ENCODE assay signal across 1 cellular context in the genomic region with DNA sequence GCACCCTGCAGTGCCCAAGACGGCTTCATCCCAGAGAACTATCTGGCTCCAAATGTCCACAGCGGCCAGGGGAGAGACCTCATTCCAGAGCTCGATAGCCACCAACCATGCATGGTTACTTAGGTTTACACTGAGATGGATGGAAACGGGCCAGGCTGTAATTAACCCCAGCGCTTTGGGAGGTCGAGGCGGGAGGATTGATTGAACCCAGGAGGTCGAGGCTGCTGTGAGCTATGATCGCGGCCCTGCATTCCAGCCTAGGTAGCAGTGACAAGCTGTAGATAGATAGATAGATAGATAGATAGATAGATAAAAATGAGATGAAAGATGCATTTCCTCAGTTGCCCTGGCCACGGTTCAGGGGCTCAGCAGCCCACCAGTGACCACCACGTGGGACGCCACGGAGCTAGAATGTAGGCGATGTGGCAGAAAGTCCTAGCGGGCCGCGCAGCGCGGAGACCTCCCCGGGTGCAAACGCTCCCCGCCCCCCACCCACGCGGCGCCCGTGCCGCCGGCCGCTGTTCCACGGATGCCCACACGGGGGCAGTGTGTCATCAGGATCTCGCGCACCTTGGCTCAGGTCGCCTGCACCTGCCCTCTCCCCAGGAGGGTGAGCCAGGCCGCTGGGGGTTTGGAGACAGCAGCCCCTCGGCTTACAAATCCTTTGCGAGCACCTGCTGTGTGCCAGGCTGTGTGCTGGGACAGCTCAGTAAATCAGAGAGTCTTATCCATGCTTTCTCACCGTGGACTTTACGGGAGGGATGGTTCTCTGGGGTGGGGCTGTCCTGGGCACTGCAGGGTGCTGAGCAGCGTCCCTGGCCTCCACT.
TF ChIP-seq lines count a peak whose summit lies in the region.

No MANE protein-coding gene starts in this region.

TF ChIP-seq in K562, 482 proteins besides CTCF, POLR2A, EP300 and RAD21 (continued from another document and continues in another):
- no peak; the same call in 1 of the 2 replicates for TF ChIP-seq NFIC (IDR thresholded peaks at IDR 0.05)
- peak; percentile 58; the same call in 1 of the 2 replicates for TF ChIP-seq ZEB2 (IDR thresholded peaks at IDR 0.05)
- no peak for TF ChIP-seq FOS (IDR thresholded peaks at IDR 0.05; ENCODE audit: extremely low read depth, insufficient read length)
- TF ChIP-seq CHD2 (IDR thresholded peaks at IDR 0.05; ENCODE audit: low read depth, low read length): peak; percentile 78
- TF ChIP-seq, protein P1, sequence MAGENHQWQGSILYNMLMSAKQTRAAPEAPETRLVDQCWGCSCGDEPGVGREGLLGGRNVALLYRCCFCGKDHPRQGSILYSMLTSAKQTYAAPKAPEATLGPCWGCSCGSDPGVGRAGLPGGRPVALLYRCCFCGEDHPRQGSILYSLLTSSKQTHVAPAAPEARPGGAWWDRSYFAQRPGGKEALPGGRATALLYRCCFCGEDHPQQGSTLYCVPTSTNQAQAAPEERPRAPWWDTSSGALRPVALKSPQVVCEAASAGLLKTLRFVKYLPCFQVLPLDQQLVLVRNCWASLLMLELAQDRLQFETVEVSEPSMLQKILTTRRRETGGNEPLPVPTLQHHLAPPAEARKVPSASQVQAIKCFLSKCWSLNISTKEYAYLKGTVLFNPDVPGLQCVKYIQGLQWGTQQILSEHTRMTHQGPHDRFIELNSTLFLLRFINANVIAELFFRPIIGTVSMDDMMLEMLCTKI (IDR thresholded peaks at IDR 0.05; ENCODE audit: partially characterized antibody): no peak
- TF ChIP-seq CREM (IDR thresholded peaks at IDR 0.05; ENCODE audit: low read depth): peak; percentile 45; the same call in 1 of the 2 replicates
- TF ChIP-seq, protein P2, sequence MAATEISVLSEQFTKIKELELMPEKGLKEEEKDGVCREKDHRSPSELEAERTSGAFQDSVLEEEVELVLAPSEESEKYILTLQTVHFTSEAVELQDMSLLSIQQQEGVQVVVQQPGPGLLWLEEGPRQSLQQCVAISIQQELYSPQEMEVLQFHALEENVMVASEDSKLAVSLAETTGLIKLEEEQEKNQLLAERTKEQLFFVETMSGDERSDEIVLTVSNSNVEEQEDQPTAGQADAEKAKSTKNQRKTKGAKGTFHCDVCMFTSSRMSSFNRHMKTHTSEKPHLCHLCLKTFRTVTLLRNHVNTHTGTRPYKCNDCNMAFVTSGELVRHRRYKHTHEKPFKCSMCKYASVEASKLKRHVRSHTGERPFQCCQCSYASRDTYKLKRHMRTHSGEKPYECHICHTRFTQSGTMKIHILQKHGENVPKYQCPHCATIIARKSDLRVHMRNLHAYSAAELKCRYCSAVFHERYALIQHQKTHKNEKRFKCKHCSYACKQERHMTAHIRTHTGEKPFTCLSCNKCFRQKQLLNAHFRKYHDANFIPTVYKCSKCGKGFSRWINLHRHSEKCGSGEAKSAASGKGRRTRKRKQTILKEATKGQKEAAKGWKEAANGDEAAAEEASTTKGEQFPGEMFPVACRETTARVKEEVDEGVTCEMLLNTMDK (IDR thresholded peaks at IDR 0.05; ENCODE audit: borderline replicate concordance, insufficient read depth, low read depth, low read length, poor library complexity, severe bottlenecking): peak; percentile 25
- TF ChIP-seq CREB1 (IDR thresholded peaks at IDR 0.05): no peak
- peak; percentile 43; the same call in 1 of the 2 replicates for TF ChIP-seq CREB1 (CRISPR knock-in tag; IDR thresholded peaks at IDR 0.05)
- TF ChIP-seq, protein P3, sequence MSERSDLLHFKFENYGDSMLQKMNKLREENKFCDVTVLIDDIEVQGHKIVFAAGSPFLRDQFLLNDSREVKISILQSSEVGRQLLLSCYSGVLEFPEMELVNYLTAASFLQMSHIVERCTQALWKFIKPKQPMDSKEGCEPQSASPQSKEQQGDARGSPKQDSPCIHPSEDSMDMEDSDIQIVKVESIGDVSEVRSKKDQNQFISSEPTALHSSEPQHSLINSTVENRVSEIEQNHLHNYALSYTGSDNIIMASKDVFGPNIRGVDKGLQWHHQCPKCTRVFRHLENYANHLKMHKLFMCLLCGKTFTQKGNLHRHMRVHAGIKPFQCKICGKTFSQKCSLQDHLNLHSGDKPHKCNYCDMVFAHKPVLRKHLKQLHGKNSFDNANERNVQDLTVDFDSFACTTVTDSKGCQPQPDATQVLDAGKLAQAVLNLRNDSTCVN (CRISPR knock-in tag; IDR thresholded peaks at IDR 0.05): no peak
- peak; percentile 41 for TF ChIP-seq PRPF4 (IDR thresholded peaks at IDR 0.05; ENCODE audit: insufficient read depth, low read depth, low read length, poor library complexity, severe bottlenecking)
- TF ChIP-seq MYC (IDR thresholded peaks at IDR 0.05; ENCODE audit: low read depth, low read length): peak; percentile 89
- no peak for TF ChIP-seq MYC (CRISPR knock-in tag; IDR thresholded peaks at IDR 0.05; ENCODE audit: borderline replicate concordance, low read depth)
- 0 out of 4 replicates have a peak, but pooled peaks of 1 of the 2 experiments have one; percentile 57 for TF ChIP-seq TEAD1 (CRISPR knock-in tag; IDR thresholded peaks at IDR 0.05)
- TF ChIP-seq HDAC2 (IDR thresholded peaks at IDR 0.05): 0 out of 2 replicates have a peak, but pooled peaks have one; percentile 44
- peak; percentile 19; the same call in 1 of the 2 replicates for TF ChIP-seq BCOR (IDR thresholded peaks at IDR 0.05)
- TF ChIP-seq ATF7 (IDR thresholded peaks at IDR 0.05): peak; percentile 26; the same call in 1 of the 2 replicates
- TF ChIP-seq, protein P4, sequence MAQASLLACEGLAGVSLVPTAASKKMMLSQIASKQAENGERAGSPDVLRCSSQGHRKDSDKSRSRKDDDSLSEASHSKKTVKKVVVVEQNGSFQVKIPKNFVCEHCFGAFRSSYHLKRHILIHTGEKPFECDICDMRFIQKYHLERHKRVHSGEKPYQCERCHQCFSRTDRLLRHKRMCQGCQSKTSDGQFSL (CRISPR knock-in tag; IDR thresholded peaks at IDR 0.05): peak; percentile 54; the same call in 1 of the 2 replicates
- TF ChIP-seq, protein P4 (tag; IDR thresholded peaks at IDR 0.05): no peak
- TF ChIP-seq ZNF408 (CRISPR knock-in tag; IDR thresholded peaks at IDR 0.05; ENCODE audit: low read depth): no peak
- no peak for TF ChIP-seq RAD51 (IDR thresholded peaks at IDR 0.05; ENCODE audit: borderline replicate concordance, low read depth)
- no peak for TF ChIP-seq ZNF584 (CRISPR knock-in tag; IDR thresholded peaks at IDR 0.05; ENCODE audit: low read depth)
- TF ChIP-seq KLF16 (IDR thresholded peaks at IDR 0.05): 0 out of 2 replicates have a peak, but pooled peaks have one; percentile 14
- peak; percentile 43 for TF ChIP-seq CCNT2 (IDR thresholded peaks at IDR 0.05; ENCODE audit: borderline replicate concordance, extremely low read depth, insufficient read length, low read depth, low read length)
- 0 out of 2 replicates have a peak, but pooled peaks have one; percentile 58 for TF ChIP-seq CC2D1A (IDR thresholded peaks at IDR 0.05)
- peak; percentile 53 to 74 for TF ChIP-seq MAZ (CRISPR knock-in tag; conservative IDR thresholded peaks at IDR 0.05 in 1 of 2, IDR thresholded peaks at IDR 0.05 in 1 of 2)
- peak; percentile 17; the same call in 1 of the 2 replicates for TF ChIP-seq ZFX (CRISPR knock-in tag; IDR thresholded peaks at IDR 0.05)
- TF ChIP-seq GATAD2B (IDR thresholded peaks at IDR 0.05; ENCODE audit: borderline replicate concordance): peak; percentile 82; the same call in 1 of the 2 replicates
- TF ChIP-seq, protein P5, sequence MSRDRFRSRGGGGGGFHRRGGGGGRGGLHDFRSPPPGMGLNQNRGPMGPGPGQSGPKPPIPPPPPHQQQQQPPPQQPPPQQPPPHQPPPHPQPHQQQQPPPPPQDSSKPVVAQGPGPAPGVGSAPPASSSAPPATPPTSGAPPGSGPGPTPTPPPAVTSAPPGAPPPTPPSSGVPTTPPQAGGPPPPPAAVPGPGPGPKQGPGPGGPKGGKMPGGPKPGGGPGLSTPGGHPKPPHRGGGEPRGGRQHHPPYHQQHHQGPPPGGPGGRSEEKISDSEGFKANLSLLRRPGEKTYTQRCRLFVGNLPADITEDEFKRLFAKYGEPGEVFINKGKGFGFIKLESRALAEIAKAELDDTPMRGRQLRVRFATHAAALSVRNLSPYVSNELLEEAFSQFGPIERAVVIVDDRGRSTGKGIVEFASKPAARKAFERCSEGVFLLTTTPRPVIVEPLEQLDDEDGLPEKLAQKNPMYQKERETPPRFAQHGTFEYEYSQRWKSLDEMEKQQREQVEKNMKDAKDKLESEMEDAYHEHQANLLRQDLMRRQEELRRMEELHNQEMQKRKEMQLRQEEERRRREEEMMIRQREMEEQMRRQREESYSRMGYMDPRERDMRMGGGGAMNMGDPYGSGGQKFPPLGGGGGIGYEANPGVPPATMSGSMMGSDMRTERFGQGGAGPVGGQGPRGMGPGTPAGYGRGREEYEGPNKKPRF (IDR thresholded peaks at IDR 0.05; ENCODE audit: low read depth, low read length): no peak
- TF ChIP-seq, protein P6, sequence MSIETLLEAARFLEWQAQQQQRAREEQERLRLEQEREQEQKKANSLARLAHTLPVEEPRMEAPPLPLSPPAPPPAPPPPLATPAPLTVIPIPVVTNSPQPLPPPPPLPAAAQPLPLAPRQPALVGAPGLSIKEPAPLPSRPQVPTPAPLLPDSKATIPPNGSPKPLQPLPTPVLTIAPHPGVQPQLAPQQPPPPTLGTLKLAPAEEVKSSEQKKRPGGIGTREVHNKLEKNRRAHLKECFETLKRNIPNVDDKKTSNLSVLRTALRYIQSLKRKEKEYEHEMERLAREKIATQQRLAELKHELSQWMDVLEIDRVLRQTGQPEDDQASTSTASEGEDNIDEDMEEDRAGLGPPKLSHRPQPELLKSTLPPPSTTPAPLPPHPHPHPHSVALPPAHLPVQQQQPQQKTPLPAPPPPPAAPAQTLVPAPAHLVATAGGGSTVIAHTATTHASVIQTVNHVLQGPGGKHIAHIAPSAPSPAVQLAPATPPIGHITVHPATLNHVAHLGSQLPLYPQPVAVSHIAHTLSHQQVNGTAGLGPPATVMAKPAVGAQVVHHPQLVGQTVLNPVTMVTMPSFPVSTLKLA (conservative IDR thresholded peaks at IDR 0.05): peak; percentile 51 to 68; a peak in 3 of 4 replicates
- TF ChIP-seq EGR1 (conservative IDR thresholded peaks at IDR 0.05): peak; percentile 95
- TF ChIP-seq, protein P7, sequence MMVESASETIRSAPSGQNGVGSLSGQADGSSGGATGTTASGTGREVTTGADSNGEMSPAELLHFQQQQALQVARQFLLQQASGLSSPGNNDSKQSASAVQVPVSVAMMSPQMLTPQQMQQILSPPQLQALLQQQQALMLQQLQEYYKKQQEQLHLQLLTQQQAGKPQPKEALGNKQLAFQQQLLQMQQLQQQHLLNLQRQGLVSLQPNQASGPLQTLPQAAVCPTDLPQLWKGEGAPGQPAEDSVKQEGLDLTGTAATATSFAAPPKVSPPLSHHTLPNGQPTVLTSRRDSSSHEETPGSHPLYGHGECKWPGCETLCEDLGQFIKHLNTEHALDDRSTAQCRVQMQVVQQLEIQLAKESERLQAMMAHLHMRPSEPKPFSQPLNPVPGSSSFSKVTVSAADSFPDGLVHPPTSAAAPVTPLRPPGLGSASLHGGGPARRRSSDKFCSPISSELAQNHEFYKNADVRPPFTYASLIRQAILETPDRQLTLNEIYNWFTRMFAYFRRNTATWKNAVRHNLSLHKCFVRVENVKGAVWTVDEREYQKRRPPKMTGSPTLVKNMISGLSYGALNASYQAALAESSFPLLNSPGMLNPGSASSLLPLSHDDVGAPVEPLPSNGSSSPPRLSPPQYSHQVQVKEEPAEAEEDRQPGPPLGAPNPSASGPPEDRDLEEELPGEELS (CRISPR knock-in tag; IDR thresholded peaks at IDR 0.05; ENCODE audit: borderline replicate concordance): no peak
- peak; percentile 51 for TF ChIP-seq HMGN3 (IDR thresholded peaks at IDR 0.05; ENCODE audit: borderline replicate concordance, extremely low read depth, insufficient read length, low read depth, low read length)
- TF ChIP-seq RBFOX2 (IDR thresholded peaks at IDR 0.05; ENCODE audit: low read depth, low read length): 0 out of 2 replicates have a peak, but pooled peaks have one; percentile 20
- TF ChIP-seq FIP1L1 (IDR thresholded peaks at IDR 0.05; ENCODE audit: low read depth, low read length, poor library complexity, severe bottlenecking): peak; percentile 42
- 0 out of 2 replicates have a peak, but pooled peaks have one; percentile 22 for TF ChIP-seq DPF2 (IDR thresholded peaks at IDR 0.05)
- TF ChIP-seq ARID1B (IDR thresholded peaks at IDR 0.05): 0 out of 2 replicates have a peak, but pooled peaks have one; percentile 15
- TF ChIP-seq SAFB (IDR thresholded peaks at IDR 0.05; ENCODE audit: borderline replicate concordance, low read depth, low read length): 0 out of 2 replicates have a peak, but pooled peaks have one; percentile 54
- TF ChIP-seq, protein P8, sequence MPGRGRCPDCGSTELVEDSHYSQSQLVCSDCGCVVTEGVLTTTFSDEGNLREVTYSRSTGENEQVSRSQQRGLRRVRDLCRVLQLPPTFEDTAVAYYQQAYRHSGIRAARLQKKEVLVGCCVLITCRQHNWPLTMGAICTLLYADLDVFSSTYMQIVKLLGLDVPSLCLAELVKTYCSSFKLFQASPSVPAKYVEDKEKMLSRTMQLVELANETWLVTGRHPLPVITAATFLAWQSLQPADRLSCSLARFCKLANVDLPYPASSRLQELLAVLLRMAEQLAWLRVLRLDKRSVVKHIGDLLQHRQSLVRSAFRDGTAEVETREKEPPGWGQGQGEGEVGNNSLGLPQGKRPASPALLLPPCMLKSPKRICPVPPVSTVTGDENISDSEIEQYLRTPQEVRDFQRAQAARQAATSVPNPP (IDR thresholded peaks at IDR 0.05; ENCODE audit: borderline replicate concordance, insufficient read depth, insufficient read length): no peak
- TF ChIP-seq, protein P9, sequence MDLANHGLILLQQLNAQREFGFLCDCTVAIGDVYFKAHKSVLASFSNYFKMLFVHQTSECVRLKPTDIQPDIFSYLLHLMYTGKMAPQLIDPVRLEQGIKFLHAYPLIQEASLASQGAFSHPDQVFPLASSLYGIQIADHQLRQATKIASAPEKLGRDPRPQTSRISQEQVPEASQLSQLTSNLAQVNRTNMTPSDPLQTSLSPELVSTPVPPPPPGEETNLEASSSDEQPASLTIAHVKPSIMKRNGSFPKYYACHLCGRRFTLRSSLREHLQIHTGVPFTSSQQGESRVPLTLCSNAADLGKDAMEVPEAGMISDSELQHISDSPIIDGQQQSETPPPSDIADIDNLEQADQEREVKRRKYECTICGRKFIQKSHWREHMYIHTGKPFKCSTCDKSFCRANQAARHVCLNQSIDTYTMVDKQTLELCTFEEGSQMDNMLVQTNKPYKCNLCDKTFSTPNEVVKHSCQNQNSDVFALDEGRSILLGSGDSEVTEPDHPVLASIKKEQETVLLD (IDR thresholded peaks at IDR 0.05): peak; percentile 49; the same call in 1 of the 2 replicates
- TF ChIP-seq ETS2 (tag; IDR thresholded peaks at IDR 0.05; ENCODE audit: borderline replicate concordance, poor library complexity, severe bottlenecking): no peak
- 0 out of 2 replicates have a peak, but pooled peaks have one; percentile 49 for TF ChIP-seq BHLHE40 (IDR thresholded peaks at IDR 0.05; ENCODE audit: low read length)
- no peak for TF ChIP-seq ZNF12 (CRISPR knock-in tag; IDR thresholded peaks at IDR 0.05)
- TF ChIP-seq HLTF (IDR thresholded peaks at IDR 0.05): no peak
- TF ChIP-seq SOX6 (IDR thresholded peaks at IDR 0.05): 0 out of 2 replicates have a peak, but pooled peaks have one; percentile 13
- no peak for TF ChIP-seq ATF1 (CRISPR knock-in tag; IDR thresholded peaks at IDR 0.05)
- TF ChIP-seq ATF1 (tag; IDR thresholded peaks at IDR 0.05): peak; percentile 48; the same call in 1 of the 2 replicates
